Comparison of ENCODE assay signal across 1 cellular context in the genomic region with DNA sequence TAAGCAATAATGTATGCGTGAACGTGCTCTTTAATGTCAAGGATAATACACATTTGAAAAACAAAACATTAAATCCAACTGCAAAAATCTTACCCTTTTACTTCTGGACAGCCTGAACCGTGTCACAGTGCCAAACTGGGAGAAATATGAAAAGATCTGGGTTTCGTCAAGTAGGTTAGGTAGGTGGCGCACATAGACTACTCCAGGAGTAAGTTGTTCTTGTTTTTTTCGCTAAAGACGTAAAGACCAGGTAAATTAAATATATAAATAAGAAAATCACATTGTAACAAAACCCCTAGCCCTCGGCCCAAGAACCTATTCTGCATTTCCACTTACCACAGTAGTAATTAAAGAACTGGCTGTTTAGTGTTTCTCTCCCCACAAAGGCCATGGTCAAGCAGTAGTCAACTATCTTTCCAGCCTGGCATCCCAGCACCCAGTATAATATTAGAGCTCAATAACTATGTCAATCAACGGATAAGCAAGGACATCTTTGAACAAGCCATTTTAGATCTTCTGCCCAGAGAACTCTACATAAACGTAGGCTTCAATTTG.
TF ChIP-seq lines count a peak whose summit lies in the region.

No MANE protein-coding gene starts in this region.

TF ChIP-seq in K562, 482 proteins besides CTCF, POLR2A, EP300 and RAD21:
- TF ChIP-seq, protein P1, sequence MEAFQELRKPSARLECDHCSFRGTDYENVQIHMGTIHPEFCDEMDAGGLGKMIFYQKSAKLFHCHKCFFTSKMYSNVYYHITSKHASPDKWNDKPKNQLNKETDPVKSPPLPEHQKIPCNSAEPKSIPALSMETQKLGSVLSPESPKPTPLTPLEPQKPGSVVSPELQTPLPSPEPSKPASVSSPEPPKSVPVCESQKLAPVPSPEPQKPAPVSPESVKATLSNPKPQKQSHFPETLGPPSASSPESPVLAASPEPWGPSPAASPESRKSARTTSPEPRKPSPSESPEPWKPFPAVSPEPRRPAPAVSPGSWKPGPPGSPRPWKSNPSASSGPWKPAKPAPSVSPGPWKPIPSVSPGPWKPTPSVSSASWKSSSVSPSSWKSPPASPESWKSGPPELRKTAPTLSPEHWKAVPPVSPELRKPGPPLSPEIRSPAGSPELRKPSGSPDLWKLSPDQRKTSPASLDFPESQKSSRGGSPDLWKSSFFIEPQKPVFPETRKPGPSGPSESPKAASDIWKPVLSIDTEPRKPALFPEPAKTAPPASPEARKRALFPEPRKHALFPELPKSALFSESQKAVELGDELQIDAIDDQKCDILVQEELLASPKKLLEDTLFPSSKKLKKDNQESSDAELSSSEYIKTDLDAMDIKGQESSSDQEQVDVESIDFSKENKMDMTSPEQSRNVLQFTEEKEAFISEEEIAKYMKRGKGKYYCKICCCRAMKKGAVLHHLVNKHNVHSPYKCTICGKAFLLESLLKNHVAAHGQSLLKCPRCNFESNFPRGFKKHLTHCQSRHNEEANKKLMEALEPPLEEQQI (IDR thresholded peaks at IDR 0.05), result no peak
- TF ChIP-seq TBL1XR1 (IDR thresholded peaks at IDR 0.05; ENCODE audit: low read length in 2 of 2), result no peak
- no peak for TF ChIP-seq SAFB (IDR thresholded peaks at IDR 0.05; ENCODE audit: borderline replicate concordance, low read depth, low read length)
- TF ChIP-seq PCBP2 (IDR thresholded peaks at IDR 0.05; ENCODE audit: low read depth, low read length, poor library complexity, severe bottlenecking), result no peak
- TF ChIP-seq, protein P2, sequence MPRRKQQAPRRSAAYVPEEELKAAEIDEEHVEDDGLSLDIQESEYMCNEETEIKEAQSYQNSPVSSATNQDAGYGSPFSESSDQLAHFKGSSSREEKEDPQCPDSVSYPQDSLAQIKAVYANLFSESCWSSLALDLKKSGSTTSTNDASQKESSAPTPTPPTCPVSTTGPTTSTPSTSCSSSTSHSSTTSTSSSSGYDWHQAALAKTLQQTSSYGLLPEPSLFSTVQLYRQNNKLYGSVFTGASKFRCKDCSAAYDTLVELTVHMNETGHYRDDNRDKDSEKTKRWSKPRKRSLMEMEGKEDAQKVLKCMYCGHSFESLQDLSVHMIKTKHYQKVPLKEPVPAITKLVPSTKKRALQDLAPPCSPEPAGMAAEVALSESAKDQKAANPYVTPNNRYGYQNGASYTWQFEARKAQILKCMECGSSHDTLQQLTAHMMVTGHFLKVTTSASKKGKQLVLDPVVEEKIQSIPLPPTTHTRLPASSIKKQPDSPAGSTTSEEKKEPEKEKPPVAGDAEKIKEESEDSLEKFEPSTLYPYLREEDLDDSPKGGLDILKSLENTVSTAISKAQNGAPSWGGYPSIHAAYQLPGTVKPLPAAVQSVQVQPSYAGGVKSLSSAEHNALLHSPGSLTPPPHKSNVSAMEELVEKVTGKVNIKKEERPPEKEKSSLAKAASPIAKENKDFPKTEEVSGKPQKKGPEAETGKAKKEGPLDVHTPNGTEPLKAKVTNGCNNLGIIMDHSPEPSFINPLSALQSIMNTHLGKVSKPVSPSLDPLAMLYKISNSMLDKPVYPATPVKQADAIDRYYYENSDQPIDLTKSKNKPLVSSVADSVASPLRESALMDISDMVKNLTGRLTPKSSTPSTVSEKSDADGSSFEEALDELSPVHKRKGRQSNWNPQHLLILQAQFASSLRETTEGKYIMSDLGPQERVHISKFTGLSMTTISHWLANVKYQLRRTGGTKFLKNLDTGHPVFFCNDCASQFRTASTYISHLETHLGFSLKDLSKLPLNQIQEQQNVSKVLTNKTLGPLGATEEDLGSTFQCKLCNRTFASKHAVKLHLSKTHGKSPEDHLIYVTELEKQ (CRISPR knock-in tag; IDR thresholded peaks at IDR 0.05), result no peak
- TF ChIP-seq BRD4 (IDR thresholded peaks at IDR 0.05), result no peak
- TF ChIP-seq HMG20B (CRISPR knock-in tag; IDR thresholded peaks at IDR 0.05), result no peak
- TF ChIP-seq HMGN3 (IDR thresholded peaks at IDR 0.05; ENCODE audit: borderline replicate concordance, extremely low read depth, insufficient read length, low read depth, low read length), result no peak
- TF ChIP-seq, protein P3, sequence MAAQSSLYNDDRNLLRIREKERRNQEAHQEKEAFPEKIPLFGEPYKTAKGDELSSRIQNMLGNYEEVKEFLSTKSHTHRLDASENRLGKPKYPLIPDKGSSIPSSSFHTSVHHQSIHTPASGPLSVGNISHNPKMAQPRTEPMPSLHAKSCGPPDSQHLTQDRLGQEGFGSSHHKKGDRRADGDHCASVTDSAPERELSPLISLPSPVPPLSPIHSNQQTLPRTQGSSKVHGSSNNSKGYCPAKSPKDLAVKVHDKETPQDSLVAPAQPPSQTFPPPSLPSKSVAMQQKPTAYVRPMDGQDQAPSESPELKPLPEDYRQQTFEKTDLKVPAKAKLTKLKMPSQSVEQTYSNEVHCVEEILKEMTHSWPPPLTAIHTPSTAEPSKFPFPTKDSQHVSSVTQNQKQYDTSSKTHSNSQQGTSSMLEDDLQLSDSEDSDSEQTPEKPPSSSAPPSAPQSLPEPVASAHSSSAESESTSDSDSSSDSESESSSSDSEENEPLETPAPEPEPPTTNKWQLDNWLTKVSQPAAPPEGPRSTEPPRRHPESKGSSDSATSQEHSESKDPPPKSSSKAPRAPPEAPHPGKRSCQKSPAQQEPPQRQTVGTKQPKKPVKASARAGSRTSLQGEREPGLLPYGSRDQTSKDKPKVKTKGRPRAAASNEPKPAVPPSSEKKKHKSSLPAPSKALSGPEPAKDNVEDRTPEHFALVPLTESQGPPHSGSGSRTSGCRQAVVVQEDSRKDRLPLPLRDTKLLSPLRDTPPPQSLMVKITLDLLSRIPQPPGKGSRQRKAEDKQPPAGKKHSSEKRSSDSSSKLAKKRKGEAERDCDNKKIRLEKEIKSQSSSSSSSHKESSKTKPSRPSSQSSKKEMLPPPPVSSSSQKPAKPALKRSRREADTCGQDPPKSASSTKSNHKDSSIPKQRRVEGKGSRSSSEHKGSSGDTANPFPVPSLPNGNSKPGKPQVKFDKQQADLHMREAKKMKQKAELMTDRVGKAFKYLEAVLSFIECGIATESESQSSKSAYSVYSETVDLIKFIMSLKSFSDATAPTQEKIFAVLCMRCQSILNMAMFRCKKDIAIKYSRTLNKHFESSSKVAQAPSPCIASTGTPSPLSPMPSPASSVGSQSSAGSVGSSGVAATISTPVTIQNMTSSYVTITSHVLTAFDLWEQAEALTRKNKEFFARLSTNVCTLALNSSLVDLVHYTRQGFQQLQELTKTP (IDR thresholded peaks at IDR 0.05; ENCODE audit: low read depth in 1 of 2, partially characterized antibody in 2 of 2), result peak in 1 of 2 experiments; percentile 21
- TF ChIP-seq ZNF384 (IDR thresholded peaks at IDR 0.05; ENCODE audit: low read depth, low read length), result 0 out of 2 replicates have a peak, but pooled peaks have one; percentile 16
- TF ChIP-seq PRPF4 (IDR thresholded peaks at IDR 0.05; ENCODE audit: insufficient read depth, low read depth, low read length, poor library complexity, severe bottlenecking), result no peak
- TF ChIP-seq, protein P4, sequence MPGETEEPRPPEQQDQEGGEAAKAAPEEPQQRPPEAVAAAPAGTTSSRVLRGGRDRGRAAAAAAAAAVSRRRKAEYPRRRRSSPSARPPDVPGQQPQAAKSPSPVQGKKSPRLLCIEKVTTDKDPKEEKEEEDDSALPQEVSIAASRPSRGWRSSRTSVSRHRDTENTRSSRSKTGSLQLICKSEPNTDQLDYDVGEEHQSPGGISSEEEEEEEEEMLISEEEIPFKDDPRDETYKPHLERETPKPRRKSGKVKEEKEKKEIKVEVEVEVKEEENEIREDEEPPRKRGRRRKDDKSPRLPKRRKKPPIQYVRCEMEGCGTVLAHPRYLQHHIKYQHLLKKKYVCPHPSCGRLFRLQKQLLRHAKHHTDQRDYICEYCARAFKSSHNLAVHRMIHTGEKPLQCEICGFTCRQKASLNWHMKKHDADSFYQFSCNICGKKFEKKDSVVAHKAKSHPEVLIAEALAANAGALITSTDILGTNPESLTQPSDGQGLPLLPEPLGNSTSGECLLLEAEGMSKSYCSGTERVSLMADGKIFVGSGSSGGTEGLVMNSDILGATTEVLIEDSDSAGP (CRISPR knock-in tag; IDR thresholded peaks at IDR 0.05), result no peak
- peak; percentile 86 for TF ChIP-seq HNRNPLL (IDR thresholded peaks at IDR 0.05; ENCODE audit: low read depth, low read length, poor library complexity, severe bottlenecking)
- TF ChIP-seq ZNF696 (CRISPR knock-in tag; conservative IDR thresholded peaks at IDR 0.05), result no peak
- TF ChIP-seq ZKSCAN1 (IDR thresholded peaks at IDR 0.05; ENCODE audit: low read depth, low read length), result no peak
- TF ChIP-seq ZNF778 (CRISPR knock-in tag; IDR thresholded peaks at IDR 0.05), result no peak
- no peak for TF ChIP-seq HDAC6 (IDR thresholded peaks at IDR 0.05; ENCODE audit: low read depth, low read length)
- no peak for TF ChIP-seq FUS (optimal IDR thresholded peaks at IDR 0.05; ENCODE audit: low read depth, low read length)
- TF ChIP-seq BRD9 (IDR thresholded peaks at IDR 0.05; ENCODE audit: low read depth, partially characterized antibody), result peak; percentile 52
- TF ChIP-seq RAD51 (IDR thresholded peaks at IDR 0.05; ENCODE audit: borderline replicate concordance, low read depth), result 0 out of 2 replicates have a peak, but pooled peaks have one; percentile 9
- TF ChIP-seq, protein P5, sequence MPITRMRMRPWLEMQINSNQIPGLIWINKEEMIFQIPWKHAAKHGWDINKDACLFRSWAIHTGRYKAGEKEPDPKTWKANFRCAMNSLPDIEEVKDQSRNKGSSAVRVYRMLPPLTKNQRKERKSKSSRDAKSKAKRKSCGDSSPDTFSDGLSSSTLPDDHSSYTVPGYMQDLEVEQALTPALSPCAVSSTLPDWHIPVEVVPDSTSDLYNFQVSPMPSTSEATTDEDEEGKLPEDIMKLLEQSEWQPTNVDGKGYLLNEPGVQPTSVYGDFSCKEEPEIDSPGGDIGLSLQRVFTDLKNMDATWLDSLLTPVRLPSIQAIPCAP (CRISPR knock-in tag; IDR thresholded peaks at IDR 0.05; ENCODE audit: borderline replicate concordance), result no peak
- no peak for TF ChIP-seq CBFA2T3 (IDR thresholded peaks at IDR 0.05)
- TF ChIP-seq ZNF668 (CRISPR knock-in tag; IDR thresholded peaks at IDR 0.05), result no peak
- TF ChIP-seq, protein P6, sequence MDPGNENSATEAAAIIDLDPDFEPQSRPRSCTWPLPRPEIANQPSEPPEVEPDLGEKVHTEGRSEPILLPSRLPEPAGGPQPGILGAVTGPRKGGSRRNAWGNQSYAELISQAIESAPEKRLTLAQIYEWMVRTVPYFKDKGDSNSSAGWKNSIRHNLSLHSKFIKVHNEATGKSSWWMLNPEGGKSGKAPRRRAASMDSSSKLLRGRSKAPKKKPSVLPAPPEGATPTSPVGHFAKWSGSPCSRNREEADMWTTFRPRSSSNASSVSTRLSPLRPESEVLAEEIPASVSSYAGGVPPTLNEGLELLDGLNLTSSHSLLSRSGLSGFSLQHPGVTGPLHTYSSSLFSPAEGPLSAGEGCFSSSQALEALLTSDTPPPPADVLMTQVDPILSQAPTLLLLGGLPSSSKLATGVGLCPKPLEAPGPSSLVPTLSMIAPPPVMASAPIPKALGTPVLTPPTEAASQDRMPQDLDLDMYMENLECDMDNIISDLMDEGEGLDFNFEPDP (CRISPR knock-in tag; IDR thresholded peaks at IDR 0.05), result no peak
- TF ChIP-seq ZNF311 (CRISPR knock-in tag; IDR thresholded peaks at IDR 0.05), result no peak
- TF ChIP-seq GABPA (tag; conservative IDR thresholded peaks at IDR 0.05; ENCODE audit: low read depth), result no peak
- no peak for TF ChIP-seq CREBBP (IDR thresholded peaks at IDR 0.05; ENCODE audit: low read depth, low read length)
- TF ChIP-seq, protein P7, sequence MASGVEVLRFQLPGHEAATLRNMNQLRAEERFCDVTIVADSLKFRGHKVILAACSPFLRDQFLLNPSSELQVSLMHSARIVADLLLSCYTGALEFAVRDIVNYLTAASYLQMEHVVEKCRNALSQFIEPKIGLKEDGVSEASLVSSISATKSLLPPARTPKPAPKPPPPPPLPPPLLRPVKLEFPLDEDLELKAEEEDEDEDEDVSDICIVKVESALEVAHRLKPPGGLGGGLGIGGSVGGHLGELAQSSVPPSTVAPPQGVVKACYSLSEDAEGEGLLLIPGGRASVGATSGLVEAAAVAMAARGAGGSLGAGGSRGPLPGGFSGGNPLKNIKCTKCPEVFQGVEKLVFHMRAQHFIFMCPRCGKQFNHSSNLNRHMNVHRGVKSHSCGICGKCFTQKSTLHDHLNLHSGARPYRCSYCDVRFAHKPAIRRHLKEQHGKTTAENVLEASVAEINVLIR (CRISPR knock-in tag; IDR thresholded peaks at IDR 0.05), result no peak
- TF ChIP-seq RBFOX2 (IDR thresholded peaks at IDR 0.05; ENCODE audit: low read depth, low read length), result peak; percentile 40; the same call in 1 of the 2 replicates
- 0 out of 2 replicates have a peak, but pooled peaks have one; percentile 7 for TF ChIP-seq ZNF766 (CRISPR knock-in tag; conservative IDR thresholded peaks at IDR 0.05)
- no peak for TF ChIP-seq CAMTA2 (CRISPR knock-in tag; conservative IDR thresholded peaks at IDR 0.05)
- 0 out of 2 replicates have a peak, but pooled peaks have one; percentile 15 for TF ChIP-seq SMARCC2 (IDR thresholded peaks at IDR 0.05; ENCODE audit: low read depth)
- TF ChIP-seq, protein P8, sequence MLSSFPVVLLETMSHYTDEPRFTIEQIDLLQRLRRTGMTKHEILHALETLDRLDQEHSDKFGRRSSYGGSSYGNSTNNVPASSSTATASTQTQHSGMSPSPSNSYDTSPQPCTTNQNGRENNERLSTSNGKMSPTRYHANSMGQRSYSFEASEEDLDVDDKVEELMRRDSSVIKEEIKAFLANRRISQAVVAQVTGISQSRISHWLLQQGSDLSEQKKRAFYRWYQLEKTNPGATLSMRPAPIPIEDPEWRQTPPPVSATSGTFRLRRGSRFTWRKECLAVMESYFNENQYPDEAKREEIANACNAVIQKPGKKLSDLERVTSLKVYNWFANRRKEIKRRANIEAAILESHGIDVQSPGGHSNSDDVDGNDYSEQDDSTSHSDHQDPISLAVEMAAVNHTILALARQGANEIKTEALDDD (IDR thresholded peaks at IDR 0.05), result peak; percentile 44; the same call in 1 of the 2 replicates
